In the genomic region with DNA sequence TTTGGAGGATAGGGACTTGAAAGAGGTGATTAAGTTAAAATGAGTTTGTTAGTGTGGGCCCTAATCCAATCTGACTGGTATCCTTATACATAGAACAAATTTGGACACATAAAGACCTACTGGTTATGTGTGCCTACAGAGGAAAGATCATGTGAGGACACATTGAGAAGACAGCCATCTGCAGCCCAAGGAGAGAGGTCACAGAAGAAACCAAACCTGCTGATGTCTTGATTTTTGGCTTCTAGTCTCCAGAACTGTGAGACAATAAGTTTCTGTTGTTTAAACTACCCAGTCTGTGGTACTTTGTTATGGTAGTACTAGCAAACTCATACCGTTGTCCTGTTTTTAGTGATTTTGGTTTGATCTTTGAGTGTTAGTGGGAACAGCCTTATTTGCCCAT, we compare ENCODE assay signal across 9 cellular contexts. TPM values are rescaled to one million over a fixed set of nuclear protein-coding genes. Genes with fewer than 3 reads are reported as not detected.
"Had no signal": no experiment of that assay in that cellular context is flagged by ENCODE, and none has a peak within 500 bp of the region (broad histone marks: within the 10 kb centered on the region; RNA-seq: fewer than 3 reads in every experiment).

No MANE protein-coding gene starts in this region.

- ATAC-seq: GM23338, K562 had no signal

- DNase-seq: H9, HCEC 1CT, IMR-90 had no signal

- H3K4me3 ChIP-seq: GM23338, K562 had no signal

- H2AFZ ChIP-seq: GM23338 had no signal

- H3K4me2 ChIP-seq: GM23338 had no signal

- FAIRE-seq: H1, H54, HTR-8/SVneo, K562 had no signal

RNA-seq across cellular contexts. Expression of a gene that starts 18.3 kb away (rescaled TPM):
- total RNA-seq: HT-29 had no signal
- polyA plus RNA-seq: K562 had no signal
